Comparison of ENCODE assay signal across 1 cellular context in the genomic region with DNA sequence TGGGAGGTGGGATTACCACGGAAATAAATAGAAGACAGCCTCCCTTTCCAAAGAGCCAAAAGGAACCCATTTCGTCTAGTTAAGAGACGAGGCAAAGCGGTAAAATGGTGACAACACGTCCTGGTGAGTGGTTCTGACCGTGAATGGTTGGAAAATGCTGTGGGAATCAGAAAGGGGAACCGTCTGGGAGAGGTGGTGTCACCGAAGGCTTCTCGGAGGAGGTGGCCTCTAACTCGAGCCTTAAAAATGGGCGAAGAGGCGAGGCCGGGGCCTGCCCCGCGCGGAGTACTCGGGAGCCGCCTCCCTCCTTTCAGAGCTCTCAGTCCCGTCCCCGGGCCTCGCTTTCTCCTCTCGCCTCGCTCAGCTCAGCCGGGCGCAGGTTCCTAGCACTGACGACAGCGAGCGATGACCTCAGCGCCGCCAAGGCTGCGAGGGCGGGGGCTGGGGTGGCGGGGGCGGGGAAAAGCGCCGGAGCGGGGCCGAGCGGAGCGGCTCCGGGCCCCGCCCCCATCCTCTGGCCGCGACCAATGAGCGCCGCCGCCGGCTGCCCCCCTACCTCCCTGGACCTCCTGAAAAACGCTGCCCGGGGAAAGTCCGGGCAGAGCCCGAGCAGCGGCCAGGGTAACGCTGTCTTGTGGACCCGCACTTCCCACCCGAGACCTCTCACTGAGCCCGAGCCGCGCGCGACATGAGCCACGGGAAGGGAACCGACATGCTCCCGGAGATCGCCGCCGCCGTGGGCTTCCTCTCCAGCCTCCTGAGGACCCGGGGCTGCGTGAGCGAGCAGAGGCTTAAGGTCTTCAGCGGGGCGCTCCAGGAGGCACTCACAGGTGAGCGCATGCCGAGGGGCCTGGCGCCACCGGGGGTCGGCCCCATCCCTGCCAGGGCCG.
TF ChIP-seq lines count a peak whose summit lies in the region.

A gene with protein sequence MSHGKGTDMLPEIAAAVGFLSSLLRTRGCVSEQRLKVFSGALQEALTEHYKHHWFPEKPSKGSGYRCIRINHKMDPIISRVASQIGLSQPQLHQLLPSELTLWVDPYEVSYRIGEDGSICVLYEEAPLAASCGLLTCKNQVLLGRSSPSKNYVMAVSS (plus strand): TSS at position 601 of the 890 bp plus-strand sequence. CDS start 88 bp downstream, at position 689.

TF ChIP-seq in HepG2, 621 proteins besides CTCF, POLR2A, EP300 and RAD21 (continued from another document and continues in another):
- TF ChIP-seq, protein P1, sequence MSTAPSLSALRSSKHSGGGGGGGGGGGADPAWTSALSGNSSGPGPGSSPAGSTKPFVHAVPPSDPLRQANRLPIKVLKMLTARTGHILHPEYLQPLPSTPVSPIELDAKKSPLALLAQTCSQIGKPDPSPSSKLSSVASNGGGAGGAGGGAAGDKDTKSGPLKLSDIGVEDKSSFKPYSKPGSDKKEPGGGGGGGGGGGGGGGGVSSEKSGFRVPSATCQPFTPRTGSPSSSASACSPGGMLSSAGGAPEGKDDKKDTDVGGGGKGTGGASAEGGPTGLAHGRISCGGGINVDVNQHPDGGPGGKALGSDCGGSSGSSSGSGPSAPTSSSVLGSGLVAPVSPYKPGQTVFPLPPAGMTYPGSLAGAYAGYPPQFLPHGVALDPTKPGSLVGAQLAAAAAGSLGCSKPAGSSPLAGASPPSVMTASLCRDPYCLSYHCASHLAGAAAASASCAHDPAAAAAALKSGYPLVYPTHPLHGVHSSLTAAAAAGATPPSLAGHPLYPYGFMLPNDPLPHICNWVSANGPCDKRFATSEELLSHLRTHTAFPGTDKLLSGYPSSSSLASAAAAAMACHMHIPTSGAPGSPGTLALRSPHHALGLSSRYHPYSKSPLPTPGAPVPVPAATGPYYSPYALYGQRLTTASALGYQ (CRISPR knock-in tag; IDR thresholded peaks at IDR 0.05), result peak; percentile 20; the same call in 1 of the 2 replicates
- TF ChIP-seq ZNF567 (CRISPR knock-in tag; IDR thresholded peaks at IDR 0.05; ENCODE audit: borderline replicate concordance) (no peak), CAMTA2 (CRISPR knock-in tag; IDR thresholded peaks at IDR 0.05; ENCODE audit: borderline replicate concordance) (peak; percentile 76; the same call in 1 of the 2 replicates), ZKSCAN1 (IDR thresholded peaks at IDR 0.05; ENCODE audit: low read length) (no peak), KLF13 (CRISPR knock-in tag; IDR thresholded peaks at IDR 0.05) (no peak), ZNF225 (CRISPR knock-in tag; IDR thresholded peaks at IDR 0.05) (peak; percentile 48; the same call in 1 of the 2 replicates), ZNF180 (CRISPR knock-in tag; IDR thresholded peaks at IDR 0.05; ENCODE audit: borderline replicate concordance, low read depth) (0 out of 2 replicates have a peak, but pooled peaks have one; percentile 48), PAX8 (CRISPR knock-in tag; IDR thresholded peaks at IDR 0.05; ENCODE audit: borderline replicate concordance) (0 out of 2 replicates have a peak, but pooled peaks have one; percentile 35), ZNF772 (CRISPR knock-in tag; IDR thresholded peaks at IDR 0.05) (peak; percentile 59; the same call in 1 of the 2 replicates), SSRP1 (CRISPR knock-in tag; IDR thresholded peaks at IDR 0.05) (no peak), SYNCRIP (IDR thresholded peaks at IDR 0.05; ENCODE audit: insufficient read depth, low read depth, low read length) (no peak), ZSCAN9 (CRISPR knock-in tag; IDR thresholded peaks at IDR 0.05; ENCODE audit: borderline replicate concordance) (0 out of 2 replicates have a peak, but pooled peaks have one; percentile 15), HNF4A (CRISPR knock-in tag; IDR thresholded peaks at IDR 0.05) (0 out of 2 replicates have a peak, but pooled peaks have one; percentile 11), KDM4B (CRISPR knock-in tag; IDR thresholded peaks at IDR 0.05) (peak; percentile 29; the same call in 1 of the 2 replicates), ZNF781 (CRISPR knock-in tag; IDR thresholded peaks at IDR 0.05; ENCODE audit: borderline replicate concordance, not compliant biosample characterization) (no peak), ZNF747 (CRISPR knock-in tag; IDR thresholded peaks at IDR 0.05; ENCODE audit: borderline replicate concordance) (0 out of 2 replicates have a peak, but pooled peaks have one; percentile 45), ZNF761 (CRISPR knock-in tag; conservative IDR thresholded peaks at IDR 0.05) (0 out of 2 replicates have a peak, but pooled peaks have one; percentile 68), ZNF441 (CRISPR knock-in tag; IDR thresholded peaks at IDR 0.05; ENCODE audit: borderline replicate concordance) (no peak)
- TF ChIP-seq, protein P2, sequence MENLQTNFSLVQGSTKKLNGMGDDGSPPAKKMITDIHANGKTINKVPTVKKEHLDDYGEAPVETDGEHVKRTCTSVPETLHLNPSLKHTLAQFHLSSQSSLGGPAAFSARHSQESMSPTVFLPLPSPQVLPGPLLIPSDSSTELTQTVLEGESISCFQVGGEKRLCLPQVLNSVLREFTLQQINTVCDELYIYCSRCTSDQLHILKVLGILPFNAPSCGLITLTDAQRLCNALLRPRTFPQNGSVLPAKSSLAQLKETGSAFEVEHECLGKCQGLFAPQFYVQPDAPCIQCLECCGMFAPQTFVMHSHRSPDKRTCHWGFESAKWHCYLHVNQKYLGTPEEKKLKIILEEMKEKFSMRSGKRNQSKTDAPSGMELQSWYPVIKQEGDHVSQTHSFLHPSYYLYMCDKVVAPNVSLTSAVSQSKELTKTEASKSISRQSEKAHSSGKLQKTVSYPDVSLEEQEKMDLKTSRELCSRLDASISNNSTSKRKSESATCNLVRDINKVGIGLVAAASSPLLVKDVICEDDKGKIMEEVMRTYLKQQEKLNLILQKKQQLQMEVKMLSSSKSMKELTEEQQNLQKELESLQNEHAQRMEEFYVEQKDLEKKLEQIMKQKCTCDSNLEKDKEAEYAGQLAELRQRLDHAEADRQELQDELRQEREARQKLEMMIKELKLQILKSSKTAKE (CRISPR knock-in tag; IDR thresholded peaks at IDR 0.05; ENCODE audit: borderline replicate concordance), result no peak
- TF ChIP-seq, protein P3, sequence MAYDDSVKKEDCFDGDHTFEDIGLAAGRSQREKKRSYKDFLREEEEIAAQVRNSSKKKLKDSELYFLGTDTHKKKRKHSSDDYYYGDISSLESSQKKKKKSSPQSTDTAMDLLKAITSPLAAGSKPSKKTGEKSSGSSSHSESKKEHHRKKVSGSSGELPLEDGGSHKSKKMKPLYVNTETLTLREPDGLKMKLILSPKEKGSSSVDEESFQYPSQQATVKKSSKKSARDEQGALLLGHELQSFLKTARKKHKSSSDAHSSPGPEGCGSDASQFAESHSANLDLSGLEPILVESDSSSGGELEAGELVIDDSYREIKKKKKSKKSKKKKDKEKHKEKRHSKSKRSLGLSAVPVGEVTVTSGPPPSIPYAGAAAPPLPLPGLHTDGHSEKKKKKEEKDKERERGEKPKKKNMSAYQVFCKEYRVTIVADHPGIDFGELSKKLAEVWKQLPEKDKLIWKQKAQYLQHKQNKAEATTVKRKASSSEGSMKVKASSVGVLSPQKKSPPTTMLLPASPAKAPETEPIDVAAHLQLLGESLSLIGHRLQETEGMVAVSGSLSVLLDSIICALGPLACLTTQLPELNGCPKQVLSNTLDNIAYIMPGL (CRISPR knock-in tag; IDR thresholded peaks at IDR 0.05; ENCODE audit: borderline replicate concordance in 1 of 2, low read depth in 1 of 2), result peak; percentile 57 to 82; a peak in 3 of 4 replicates
- TF ChIP-seq, protein P4, sequence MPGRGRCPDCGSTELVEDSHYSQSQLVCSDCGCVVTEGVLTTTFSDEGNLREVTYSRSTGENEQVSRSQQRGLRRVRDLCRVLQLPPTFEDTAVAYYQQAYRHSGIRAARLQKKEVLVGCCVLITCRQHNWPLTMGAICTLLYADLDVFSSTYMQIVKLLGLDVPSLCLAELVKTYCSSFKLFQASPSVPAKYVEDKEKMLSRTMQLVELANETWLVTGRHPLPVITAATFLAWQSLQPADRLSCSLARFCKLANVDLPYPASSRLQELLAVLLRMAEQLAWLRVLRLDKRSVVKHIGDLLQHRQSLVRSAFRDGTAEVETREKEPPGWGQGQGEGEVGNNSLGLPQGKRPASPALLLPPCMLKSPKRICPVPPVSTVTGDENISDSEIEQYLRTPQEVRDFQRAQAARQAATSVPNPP (CRISPR knock-in tag; IDR thresholded peaks at IDR 0.05), result no peak
- TF ChIP-seq, protein P5, sequence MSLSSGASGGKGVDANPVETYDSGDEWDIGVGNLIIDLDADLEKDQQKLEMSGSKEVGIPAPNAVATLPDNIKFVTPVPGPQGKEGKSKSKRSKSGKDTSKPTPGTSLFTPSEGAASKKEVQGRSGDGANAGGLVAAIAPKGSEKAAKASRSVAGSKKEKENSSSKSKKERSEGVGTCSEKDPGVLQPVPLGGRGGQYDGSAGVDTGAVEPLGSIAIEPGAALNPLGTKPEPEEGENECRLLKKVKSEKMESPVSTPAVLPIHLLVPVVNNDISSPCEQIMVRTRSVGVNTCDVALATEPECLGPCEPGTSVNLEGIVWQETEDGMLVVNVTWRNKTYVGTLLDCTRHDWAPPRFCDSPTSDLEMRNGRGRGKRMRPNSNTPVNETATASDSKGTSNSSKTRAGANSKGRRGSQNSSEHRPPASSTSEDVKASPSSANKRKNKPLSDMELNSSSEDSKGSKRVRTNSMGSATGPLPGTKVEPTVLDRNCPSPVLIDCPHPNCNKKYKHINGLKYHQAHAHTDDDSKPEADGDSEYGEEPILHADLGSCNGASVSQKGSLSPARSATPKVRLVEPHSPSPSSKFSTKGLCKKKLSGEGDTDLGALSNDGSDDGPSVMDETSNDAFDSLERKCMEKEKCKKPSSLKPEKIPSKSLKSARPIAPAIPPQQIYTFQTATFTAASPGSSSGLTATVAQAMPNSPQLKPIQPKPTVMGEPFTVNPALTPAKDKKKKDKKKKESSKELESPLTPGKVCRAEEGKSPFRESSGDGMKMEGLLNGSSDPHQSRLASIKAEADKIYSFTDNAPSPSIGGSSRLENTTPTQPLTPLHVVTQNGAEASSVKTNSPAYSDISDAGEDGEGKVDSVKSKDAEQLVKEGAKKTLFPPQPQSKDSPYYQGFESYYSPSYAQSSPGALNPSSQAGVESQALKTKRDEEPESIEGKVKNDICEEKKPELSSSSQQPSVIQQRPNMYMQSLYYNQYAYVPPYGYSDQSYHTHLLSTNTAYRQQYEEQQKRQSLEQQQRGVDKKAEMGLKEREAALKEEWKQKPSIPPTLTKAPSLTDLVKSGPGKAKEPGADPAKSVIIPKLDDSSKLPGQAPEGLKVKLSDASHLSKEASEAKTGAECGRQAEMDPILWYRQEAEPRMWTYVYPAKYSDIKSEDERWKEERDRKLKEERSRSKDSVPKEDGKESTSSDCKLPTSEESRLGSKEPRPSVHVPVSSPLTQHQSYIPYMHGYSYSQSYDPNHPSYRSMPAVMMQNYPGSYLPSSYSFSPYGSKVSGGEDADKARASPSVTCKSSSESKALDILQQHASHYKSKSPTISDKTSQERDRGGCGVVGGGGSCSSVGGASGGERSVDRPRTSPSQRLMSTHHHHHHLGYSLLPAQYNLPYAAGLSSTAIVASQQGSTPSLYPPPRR (CRISPR knock-in tag; IDR thresholded peaks at IDR 0.05; ENCODE audit: borderline replicate concordance), result peak; percentile 38; the same call in 1 of the 2 replicates
- TF ChIP-seq, protein P6, sequence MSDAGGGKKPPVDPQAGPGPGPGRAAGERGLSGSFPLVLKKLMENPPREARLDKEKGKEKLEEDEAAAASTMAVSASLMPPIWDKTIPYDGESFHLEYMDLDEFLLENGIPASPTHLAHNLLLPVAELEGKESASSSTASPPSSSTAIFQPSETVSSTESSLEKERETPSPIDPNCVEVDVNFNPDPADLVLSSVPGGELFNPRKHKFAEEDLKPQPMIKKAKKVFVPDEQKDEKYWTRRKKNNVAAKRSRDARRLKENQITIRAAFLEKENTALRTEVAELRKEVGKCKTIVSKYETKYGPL (CRISPR knock-in tag; IDR thresholded peaks at IDR 0.05), result 0 out of 2 replicates have a peak, but pooled peaks have one; percentile 19
- TF ChIP-seq, protein P7, sequence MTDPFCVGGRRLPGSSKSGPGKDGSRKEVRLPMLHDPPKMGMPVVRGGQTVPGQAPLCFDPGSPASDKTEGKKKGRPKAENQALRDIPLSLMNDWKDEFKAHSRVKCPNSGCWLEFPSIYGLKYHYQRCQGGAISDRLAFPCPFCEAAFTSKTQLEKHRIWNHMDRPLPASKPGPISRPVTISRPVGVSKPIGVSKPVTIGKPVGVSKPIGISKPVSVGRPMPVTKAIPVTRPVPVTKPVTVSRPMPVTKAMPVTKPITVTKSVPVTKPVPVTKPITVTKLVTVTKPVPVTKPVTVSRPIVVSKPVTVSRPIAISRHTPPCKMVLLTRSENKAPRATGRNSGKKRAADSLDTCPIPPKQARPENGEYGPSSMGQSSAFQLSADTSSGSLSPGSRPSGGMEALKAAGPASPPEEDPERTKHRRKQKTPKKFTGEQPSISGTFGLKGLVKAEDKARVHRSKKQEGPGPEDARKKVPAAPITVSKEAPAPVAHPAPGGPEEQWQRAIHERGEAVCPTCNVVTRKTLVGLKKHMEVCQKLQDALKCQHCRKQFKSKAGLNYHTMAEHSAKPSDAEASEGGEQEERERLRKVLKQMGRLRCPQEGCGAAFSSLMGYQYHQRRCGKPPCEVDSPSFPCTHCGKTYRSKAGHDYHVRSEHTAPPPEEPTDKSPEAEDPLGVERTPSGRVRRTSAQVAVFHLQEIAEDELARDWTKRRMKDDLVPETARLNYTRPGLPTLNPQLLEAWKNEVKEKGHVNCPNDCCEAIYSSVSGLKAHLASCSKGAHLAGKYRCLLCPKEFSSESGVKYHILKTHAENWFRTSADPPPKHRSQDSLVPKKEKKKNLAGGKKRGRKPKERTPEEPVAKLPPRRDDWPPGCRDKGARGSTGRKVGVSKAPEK (CRISPR knock-in tag; IDR thresholded peaks at IDR 0.05; ENCODE audit: borderline replicate concordance), result no peak; the same call in 1 of the 2 replicates
- TF ChIP-seq, protein P8, sequence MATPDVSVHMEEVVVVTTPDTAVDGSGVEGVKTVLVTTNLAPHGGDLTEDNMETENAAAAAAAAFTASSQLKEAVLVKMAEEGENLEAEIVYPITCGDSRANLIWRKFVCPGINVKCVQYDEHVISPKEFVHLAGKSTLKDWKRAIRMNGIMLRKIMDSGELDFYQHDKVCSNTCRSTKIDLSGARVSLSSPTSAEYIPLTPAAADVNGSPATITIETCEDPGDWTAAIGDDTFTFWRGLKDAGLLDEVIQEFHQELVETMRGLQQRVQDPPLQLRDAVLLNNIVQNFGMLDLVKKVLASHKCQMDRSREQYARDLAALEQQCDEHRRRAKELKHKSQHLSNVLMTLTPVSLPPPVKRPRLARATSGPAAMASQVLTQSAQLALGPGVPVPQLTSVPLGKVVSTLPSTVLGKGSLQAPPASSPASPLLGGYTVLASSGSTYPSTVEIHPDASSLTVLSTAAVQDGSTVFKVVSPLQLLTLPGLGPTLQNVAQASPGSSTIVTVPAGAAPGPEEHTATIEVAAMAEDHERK (CRISPR knock-in tag; IDR thresholded peaks at IDR 0.05; ENCODE audit: low read depth), result no peak
